Comparison of ENCODE assay signal across 13 cellular contexts in the genomic region with DNA sequence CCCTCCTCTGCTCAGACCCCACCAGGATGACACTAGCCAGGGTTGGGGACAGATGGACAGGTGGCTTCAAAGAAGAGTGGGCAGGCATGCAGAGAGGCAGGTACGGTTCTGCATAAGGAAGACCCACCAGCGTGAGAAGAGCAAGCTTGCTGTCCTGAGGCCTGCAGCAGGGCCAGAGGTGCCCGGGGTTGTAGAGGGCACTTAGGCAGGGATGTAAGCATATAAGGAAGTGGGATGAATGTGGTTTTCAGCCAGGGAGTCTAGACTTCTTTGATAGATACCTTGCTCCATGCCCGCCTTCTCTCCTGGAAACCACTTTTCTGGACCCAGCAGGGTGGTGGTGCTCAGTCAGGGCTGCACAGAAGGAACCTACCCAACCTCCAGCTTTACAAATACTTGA. TPM values are rescaled to one million over a fixed set of nuclear protein-coding genes. Genes with fewer than 3 reads are reported as not detected.
A peak's percentile ranks its signal among the peaks of the same experiment; 100 is the strongest.
DNase-seq lines count a peak whose midpoint lies in the region; ATAC-seq and TF ChIP-seq lines count a peak whose summit lies in the region.
"Had no signal": no experiment of that assay in that cellular context is flagged by ENCODE, and none has a peak within 500 bp of the region (broad histone marks: within the 10 kb centered on the region; RNA-seq: fewer than 3 reads in every experiment).

No MANE protein-coding gene starts in this region.

- 67 to 92% methylated on average over 4 of the region's 4 CpGs for WGBS in lung, 2 donors
- WGBS in prostate gland = 84% methylated on average over 4 of the region's 4 CpGs

- H3K9me3 ChIP-seq in lung (ENCODE audit: control insufficient read depth in 2 of 2, insufficient read depth in 1 of 2, low read length in 1 of 2) = no peaks in the 10 kb centered on the region
- H3K9me3 ChIP-seq in prostate gland = no peaks in the 10 kb centered on the region
- H3K9me3 ChIP-seq: thoracic aorta had no signal

- CTCF ChIA-PET in T-cell (lab: Charles Lee) = no interaction called here

- peaks cover 0 to 2% of the 10 kb centered on the region in 2 donors for H3K36me3 Mint-ChIP-seq in activated T-cell treated with anti-CD3 and anti-CD28 coated beads, Interleukin-2, amount 50 U/mL, for 72 hours (ENCODE audit: insufficient read depth in 2 of 2)
- no peaks in the 10 kb centered on the region for H3K36me3 Mint-ChIP-seq in T-cell

- in situ Hi-C loops in brain microvascular endothelial cell (cut with HindIII; ENCODE audit: low pct_ligation_motif_present, low sequenced_read_pairs) = no loop called here

- no peak for TF ChIP-seq POLR2A in prostate gland (IDR thresholded peaks at IDR 0.05)

- no peaks in the 10 kb centered on the region for H3K9me3 Mint-ChIP-seq in activated T-cell treated with anti-CD3 and anti-CD28 coated beads, Interleukin-2, amount 50 U/mL, for 72 hours
- no peaks in the 10 kb centered on the region for H3K9me3 Mint-ChIP-seq in T-cell

- no peak overlapping the region for H3K27ac Mint-ChIP-seq in activated T-cell treated with anti-CD3 and anti-CD28 coated beads, Interleukin-2, amount 50 U/mL, for 72 hours
- H3K27ac Mint-ChIP-seq in T-cell = no peak overlapping the region
- H3K27ac Mint-ChIP-seq: activated CD8-positive, alpha-beta T cell treated with anti-CD3 and anti-CD28 coated beads, Interleukin-2, amount 10 ng/mL, durations not matched to agents 7 days and 5 days had no signal

- H3K27ac ChIP-seq in lung (ENCODE audit: low read depth in 1 of 2, low read length in 1 of 2) (peak overlapping the region in 1 of 2 donors; percentile 85), prostate gland (peak overlapping the region; percentile 78 to 88), brain microvascular endothelial cell (no peak overlapping the region)
- H3K27ac ChIP-seq: thoracic aorta had no signal

- POLR2A ChIA-PET in T-cell (lab: Charles Lee) = no interaction called here

- DNase-seq in activated T-cell treated with anti-CD3 and anti-CD28 coated beads, Interleukin-2, amount 50 U/mL, for 72 hours = no peak
- DNase-seq in activated T-cell treated with anti-CD3 and anti-CD28 coated beads for 4 hours (no peak), T-cell (no peak), lung (ENCODE audit: low spot score) (no peak), prostate gland (ENCODE audit: low spot score) (no peak), brain microvascular endothelial cell (no peak), NCI-H1048 (lab: John Stamatoyannopoulos, UW) (no peak)
- DNase-seq in activated CD4-positive, alpha-beta T cell treated with anti-CD3 and anti-CD28 coated beads, Interleukin-2, amount 50 U/mL, for 4 hours = no peak
- DNase-seq: activated CD8-positive, alpha-beta T cell treated with anti-CD3 and anti-CD28 coated beads, Interleukin-2, amount 10 ng/mL, durations not matched to agents 7 days and 5 days; activated effector memory CD4-positive, alpha-beta T cell treated with anti-CD3 and anti-CD28 coated beads, Interleukin-2, amount 50 U/mL, for 16 hours; central memory CD4-positive, alpha-beta T cell; head of caudate nucleus had no signal

- peaks cover 14% of the 10 kb centered on the region for H3K4me1 Mint-ChIP-seq in activated T-cell treated with anti-CD3 and anti-CD28 coated beads, Interleukin-2, amount 50 U/mL, for 72 hours (ENCODE audit: low read depth)
- peaks cover 8 to 9% (median 8%) of the 10 kb centered on the region in 3 donors for H3K4me1 Mint-ChIP-seq in T-cell

- H3K36me3 ChIP-seq in lung (ENCODE audit: control insufficient read depth in 2 of 2, insufficient read depth in 2 of 2, low read length in 2 of 2) = no peaks in the 10 kb centered on the region
- H3K36me3 ChIP-seq in prostate gland = no peaks in the 10 kb centered on the region
- no peaks in the 10 kb centered on the region for H3K36me3 ChIP-seq in brain microvascular endothelial cell (replicated peaks)
- H3K36me3 ChIP-seq: thoracic aorta had no signal

- H3K4me3 ChIP-seq in lung (no peak overlapping the region), prostate gland (no peak overlapping the region), brain microvascular endothelial cell (ENCODE audit: low read depth, low read length) (no peak overlapping the region)
- H3K4me3 ChIP-seq: thoracic aorta had no signal

- H3K27me3 Mint-ChIP-seq in activated T-cell treated with anti-CD3 and anti-CD28 coated beads, Interleukin-2, amount 50 U/mL, for 72 hours (ENCODE audit: low read depth) = peaks cover 34% of the 10 kb centered on the region
- H3K27me3 Mint-ChIP-seq in T-cell = peaks cover 31 to 45% of the 10 kb centered on the region in 2 donors

- H3K4me3 Mint-ChIP-seq in activated T-cell treated with anti-CD3 and anti-CD28 coated beads, Interleukin-2, amount 50 U/mL, for 72 hours = peak overlapping the region; percentile 31 to 54
- H3K4me3 Mint-ChIP-seq in T-cell = peak overlapping the region in 2 of 3 donors; percentile 41 to 53

- H3K4me1 ChIP-seq in lung (ENCODE audit: control insufficient read depth in 2 of 2, insufficient read depth in 2 of 2, low read length in 2 of 2) = peaks cover 0 to 12% of the 10 kb centered on the region in 2 donors
- H3K4me1 ChIP-seq in prostate gland (replicated peaks) = no peaks in the 10 kb centered on the region

- intact Hi-C loops in prostate gland (cut with DNase I) = no loop called here

- no peak for ATAC-seq in activated T-cell treated with anti-CD3 and anti-CD28 coated beads, Interleukin-2, amount 50 U/mL, for 72 hours (replicated peaks in 1 of 2)
- ATAC-seq in T-cell (replicated peaks in 1 of 4) (no peak), lung (ENCODE audit: insufficient read depth, low FRiP score) (peak; percentile 5)
- ATAC-seq: activated CD8-positive, alpha-beta T cell treated with anti-CD3 and anti-CD28 coated beads, Interleukin-2, amount 10 ng/mL, durations not matched to agents 7 days and 5 days had no signal

- TF ChIP-seq CTCF in lung (IDR thresholded peaks at IDR 0.05; ENCODE audit: control extremely low read depth, extremely low read depth) (no peak), prostate gland (IDR thresholded peaks at IDR 0.05) (no peak), brain microvascular endothelial cell (IDR thresholded peaks at IDR 0.05; ENCODE audit: low read depth, low read length, missing control alignments) (no peak)

- H3K27me3 ChIP-seq in lung (ENCODE audit: control insufficient read depth, insufficient read depth) (no peaks in the 10 kb centered on the region), prostate gland (replicated peaks; ENCODE audit: insufficient read depth) (no peaks in the 10 kb centered on the region), brain microvascular endothelial cell (replicated peaks) (no peaks in the 10 kb centered on the region)

RNA-seq across cellular contexts. Expression of gene TTC39A, which starts 1.4 kb away (rescaled TPM):
- under 1 TPM; 0.51 to 0.77 TPM for total RNA-seq in activated T-cell treated with anti-CD3 and anti-CD28 coated beads, Interleukin-2, amount 50 U/mL, for 72 hours
- total RNA-seq in T-cell = under 1 TPM in 1 of 5 donors, not detected in 4; 0.36 TPM
- 10 to 100 TPM; 16.6 to 46.8 TPM for total RNA-seq in lung
- 10 to 100 TPM; 24.5 to 32.6 TPM for polyA plus RNA-seq in lung
- 10 to 100 TPM; 65.0 to 78.4 TPM for total RNA-seq in prostate gland
- total RNA-seq: activated CD8-positive, alpha-beta T cell treated with anti-CD3 and anti-CD28 coated beads, Interleukin-2, amount 10 ng/mL, durations not matched to agents 7 days and 5 days had no signal

Comparison
In these comparisons a context has a peak if more than half of its experiments do, and no peak if none do; other contexts are left out.
1. RNA of gene TTC39A, which starts 1.4 kb away (total RNA-seq): 65.0 to 78.4 TPM in prostate gland and 16.6 to 46.8 TPM in lung; 0.51 to 0.77 TPM in activated T-cell treated with anti-CD3 and anti-CD28 coated beads, Interleukin-2, amount 50 U/mL, for 72 hours and 0.36 TPM in T-cell; every median in the first group is over 4 times any median in the second.